Comparison of ENCODE assay signal across 11 cellular contexts in the genomic region with DNA sequence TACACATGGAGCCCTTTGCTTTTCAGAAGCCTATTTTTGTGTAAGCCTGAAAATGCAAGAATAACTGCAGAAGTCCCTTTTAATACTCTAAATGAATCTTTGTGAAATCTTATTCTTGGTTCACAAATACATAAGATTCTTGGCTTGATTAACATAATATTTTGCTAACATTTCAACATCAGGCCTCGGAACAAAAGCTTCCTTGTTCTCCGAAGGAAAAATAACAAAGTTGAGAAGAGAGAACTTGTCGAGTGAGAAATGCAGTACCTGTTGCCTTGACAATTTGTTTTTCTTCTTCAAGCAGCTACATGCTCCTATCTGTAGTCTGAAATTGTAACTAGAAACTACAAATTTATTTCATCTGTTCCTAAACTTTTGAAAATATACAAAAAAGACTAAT. TPM values are rescaled to one million over a fixed set of nuclear protein-coding genes. Genes with fewer than 3 reads are reported as not detected.
DNase-seq lines count a peak whose midpoint lies in the region; ATAC-seq and TF ChIP-seq lines count a peak whose summit lies in the region.
"Had no signal": no experiment of that assay in that cellular context is flagged by ENCODE, and none has a peak within 500 bp of the region (broad histone marks: within the 10 kb centered on the region; RNA-seq: fewer than 3 reads in every experiment).

No MANE protein-coding gene starts in this region.

- H3K79me2 ChIP-seq in OCI-LY1 (ENCODE audit: insufficient read depth, low read length) (peaks cover 83% of the 10 kb centered on the region), neural progenitor cell (ENCODE audit: low read depth) (peaks cover 88% of the 10 kb centered on the region)

- H3K9ac ChIP-seq in BLaER1 (peak overlapping the region; percentile 68), OCI-LY1 (ENCODE audit: low read length) (peak overlapping the region; percentile 34), neural progenitor cell (no peak overlapping the region)

- DNase-seq in epithelial cell of prostate (ENCODE audit: low read depth, low spot score) (no peak), neural progenitor cell (ENCODE audit: low spot score) (no peak), posterior vena cava (ENCODE audit: low spot score) (no peak), COLO668 (lab: John Stamatoyannopoulos, UW; ENCODE audit: unreplicated experiment) (no peak)
- DNase-seq in effector memory CD8-positive, alpha-beta T cell = no peak
- DNase-seq: activated naive CD4-positive, alpha-beta T cell treated with Interleukin-2 at 50 U/mL for 16 hours; CD4-positive, CD25-positive, alpha-beta regulatory T cell; NCI-H1092 treated with DMSO at 0.1 percent for 48 hours had no signal

- H3K4me2 ChIP-seq in BLaER1 (peak overlapping the region; percentile 78), OCI-LY1 (ENCODE audit: low read length) (peak overlapping the region; percentile 66), neural progenitor cell (no peak overlapping the region)

- H3K27ac Mint-ChIP-seq in neural progenitor cell = no peak overlapping the region
- peak overlapping the region in 1 of 2 donors; percentile 16 for H3K27ac Mint-ChIP-seq in effector memory CD8-positive, alpha-beta T cell

- H3F3A ChIP-seq in OCI-LY1 (ENCODE audit: insufficient read depth, low read length) = no peaks in the 10 kb centered on the region
- peaks cover 6% of the 10 kb centered on the region for H3F3A ChIP-seq in neural progenitor cell (ENCODE audit: low read depth)

- H3K36me3 Mint-ChIP-seq in neural progenitor cell = peaks cover 11% of the 10 kb centered on the region
- peaks cover 32% of the 10 kb centered on the region for H3K36me3 Mint-ChIP-seq in effector memory CD8-positive, alpha-beta T cell (ENCODE audit: insufficient read depth)

- peaks cover 94% of the 10 kb centered on the region for H3K4me1 ChIP-seq in BLaER1
- peaks cover 86% of the 10 kb centered on the region for H3K4me1 ChIP-seq in OCI-LY1 (ENCODE audit: insufficient read depth, low read length, severe bottlenecking)
- peaks cover 12% of the 10 kb centered on the region for H3K4me1 ChIP-seq in neural progenitor cell

- ATAC-seq in GM18498 (IDR thresholded peaks at IDR 0.05; ENCODE audit: unreplicated experiment) = no peak
- ATAC-seq in effector memory CD8-positive, alpha-beta T cell (replicated peaks) = no peak

- H3K9me2 ChIP-seq in OCI-LY1 (ENCODE audit: low read depth, low read length) = no peaks in the 10 kb centered on the region

- no peaks in the 10 kb centered on the region for H3K27me3 ChIP-seq in BLaER1
- H3K27me3 ChIP-seq in OCI-LY1 (ENCODE audit: insufficient read depth, low read length) = no peaks in the 10 kb centered on the region
- no peaks in the 10 kb centered on the region for H3K27me3 ChIP-seq in neural progenitor cell

- intact Hi-C loops in posterior vena cava (cut with DNase I) = no loop called here

- peaks cover 18% of the 10 kb centered on the region for H3K4me1 Mint-ChIP-seq in neural progenitor cell
- H3K4me1 Mint-ChIP-seq in effector memory CD8-positive, alpha-beta T cell (ENCODE audit: low read depth in 2 of 2) = peaks cover 31 to 47% of the 10 kb centered on the region in 2 donors

- H3K4me3 ChIP-seq in BLaER1 (0 out of 2 replicates have a peak overlapping the region, but pooled peaks have one; percentile 12), OCI-LY1 (ENCODE audit: low read depth, low read length, poor library complexity, severe bottlenecking) (peak overlapping the region; percentile 33), neural progenitor cell (no peak overlapping the region)

- TF ChIP-seq CTCF in OCI-LY1 (IDR thresholded peaks at IDR 0.05; ENCODE audit: low read length) (no peak), neural progenitor cell (IDR thresholded peaks at IDR 0.05) (no peak)

- H3K9me3 ChIP-seq in BLaER1 = no peaks in the 10 kb centered on the region
- H3K9me3 ChIP-seq in OCI-LY1 (ENCODE audit: low read length) = no peaks in the 10 kb centered on the region
- H3K9me3 ChIP-seq in neural progenitor cell (ENCODE audit: low read depth) = no peaks in the 10 kb centered on the region

- H2AFZ ChIP-seq in OCI-LY1 (ENCODE audit: low read length) (no peak overlapping the region), neural progenitor cell (replicated peaks) (no peak overlapping the region)

- H3K4me3 Mint-ChIP-seq in neural progenitor cell = no peak overlapping the region
- H3K4me3 Mint-ChIP-seq in effector memory CD8-positive, alpha-beta T cell = peak overlapping the region in 1 of 2 donors; percentile 15

- H3K9me3 Mint-ChIP-seq in neural progenitor cell = no peaks in the 10 kb centered on the region
- no peaks in the 10 kb centered on the region for H3K9me3 Mint-ChIP-seq in effector memory CD8-positive, alpha-beta T cell
- H3K9me3 Mint-ChIP-seq: CD4-positive, CD25-positive, alpha-beta regulatory T cell had no signal

- H3K27me3 Mint-ChIP-seq in neural progenitor cell (ENCODE audit: insufficient read depth, low read depth) = no peaks in the 10 kb centered on the region
- no peaks in the 10 kb centered on the region for H3K27me3 Mint-ChIP-seq in effector memory CD8-positive, alpha-beta T cell
- H3K27me3 Mint-ChIP-seq: CD4-positive, CD25-positive, alpha-beta regulatory T cell had no signal

- H3K27ac ChIP-seq in BLaER1 (peak overlapping the region; percentile 82), OCI-LY1 (ENCODE audit: low read depth, low read length, poor library complexity, severe bottlenecking) (peak overlapping the region; percentile 98), epithelial cell of prostate (peak overlapping the region; percentile 51), neural progenitor cell (peak overlapping the region; percentile 21)

- H4K20me1 ChIP-seq in BLaER1 = peaks cover 34% of the 10 kb centered on the region
- no peaks in the 10 kb centered on the region for H4K20me1 ChIP-seq in OCI-LY1 (ENCODE audit: insufficient read depth, low read length)
- peaks cover 39% of the 10 kb centered on the region for H4K20me1 ChIP-seq in neural progenitor cell (ENCODE audit: low read depth)

- peaks cover 29% of the 10 kb centered on the region; the same call in 1 of the 2 replicates for H3K36me3 ChIP-seq in BLaER1
- peaks cover 22% of the 10 kb centered on the region for H3K36me3 ChIP-seq in OCI-LY1 (ENCODE audit: insufficient read depth, low read length)
- H3K36me3 ChIP-seq in neural progenitor cell = peaks cover 3% of the 10 kb centered on the region

RNA-seq across cellular contexts. Expression of gene NT5C2, which starts 8.5 kb away (rescaled TPM):
- total RNA-seq in neural progenitor cell (ENCODE audit: low replicate concordance) (63.6 and 87.2 TPM in 2 replicates), posterior vena cava (10 to 100 TPM; 50.4 to 50.6 TPM)

Comparison
In these comparisons a context has a peak if more than half of its experiments do, and no peak if none do; other contexts are left out.
1. H3K27ac ChIP-seq: peak in every context shown above with its lines; median percentile 98 in OCI-LY1; 82 in BLaER1; 51 in epithelial cell of prostate; 21 in neural progenitor cell.